Comparison of ENCODE assay signal across 1 cellular context in genomic region chr6:52494298-52495072, GRCh38.
A peak's percentile ranks its signal among the peaks of the same experiment; 100 is the strongest.
TF ChIP-seq lines count a peak whose summit lies in the region.

No MANE protein-coding gene starts in this region.

TF ChIP-seq in HEK293, 187 proteins besides CTCF, POLR2A, EP300 and RAD21 (continued from another document):
- peak; percentile 9 for TF ChIP-seq ZBTB26 (tag by site-specific recombination; optimal IDR thresholded peaks at IDR 0.05)
- no peak for TF ChIP-seq YY1 (tag by site-specific recombination; IDR thresholded peaks at IDR 0.05)
- no peak for TF ChIP-seq ZNF274 (IDR thresholded peaks at IDR 0.05; ENCODE audit: low read length)
- TF ChIP-seq ZNF274 (tag by site-specific recombination; IDR thresholded peaks at IDR 0.05; ENCODE audit: borderline replicate concordance) = no peak
- TF ChIP-seq ZEB2 (tag by site-specific recombination; IDR thresholded peaks at IDR 0.05) = no peak
- TF ChIP-seq ZSCAN5A (tag by site-specific recombination; IDR thresholded peaks at IDR 0.05) = no peak
- TF ChIP-seq ZNF580 (tag by site-specific recombination; IDR thresholded peaks at IDR 0.05) = peak; percentile 80
- no peak for TF ChIP-seq ZNF140 (tag by site-specific recombination; IDR thresholded peaks at IDR 0.05)
- no peak for TF ChIP-seq ZNF157 (tag by site-specific recombination; IDR thresholded peaks at IDR 0.05)
- TF ChIP-seq ZNF664 (tag by site-specific recombination; IDR thresholded peaks at IDR 0.05) = peak; percentile 97
